Comparison of ENCODE assay signal across 31 cellular contexts in genomic region chr4:7020290-7020689, GRCh38. TPM values are rescaled to one million over a fixed set of nuclear protein-coding genes. Genes with fewer than 3 reads are reported as not detected.
DNase-seq lines count a peak whose midpoint lies in the region; ATAC-seq, FAIRE-seq and TF ChIP-seq lines count a peak whose summit lies in the region.
"Had no signal": no experiment of that assay in that cellular context is flagged by ENCODE, and none has a peak within 500 bp of the region (broad histone marks: within the 10 kb centered on the region; RNA-seq: fewer than 3 reads in every experiment).

No MANE protein-coding gene starts in this region.

- TF ChIP-seq CTCF in K562 (IDR thresholded peaks at IDR 0.05 in 2 of 3, conservative IDR thresholded peaks at IDR 0.05 in 1 of 3; ENCODE audit: insufficient read depth in 2 of 3, low read depth in 1 of 3, low read length in 3 of 3) (no peak), neural progenitor cell (IDR thresholded peaks at IDR 0.05) (no peak)

- peak overlapping the region; percentile 15; the same call in 1 of the 3 replicates for H3K27ac ChIP-seq in K562 (ENCODE audit: extremely low read depth, low read depth, low read length)
- peak overlapping the region; percentile 21 for H3K27ac ChIP-seq in neural progenitor cell
- H3K27ac ChIP-seq: gastrocnemius medialis, GM23248, hepatocyte, skin epidermis, transverse colon had no signal

- H3K36me3 Mint-ChIP-seq in activated CD8-positive, alpha-beta memory T cell treated with anti-CD3 and anti-CD28 coated beads, Interleukin-2, amount 10 ng/mL, durations not matched to agents 7 days and 5 days, result peaks cover 12% of the 10 kb centered on the region
- peaks cover 18% of the 10 kb centered on the region for H3K36me3 Mint-ChIP-seq in neural progenitor cell
- no peaks in the 10 kb centered on the region for H3K36me3 Mint-ChIP-seq in T-helper 17 cell (ENCODE audit: low read depth)

- peaks cover 5% of the 10 kb centered on the region for H3K9me1 ChIP-seq in K562 (ENCODE audit: control insufficient read depth, insufficient read depth, low read length)

- no peak for TF ChIP-seq POLR2A in K562 (conservative IDR thresholded peaks at IDR 0.05)

- intact Hi-C loops in K562 (cut with micrococcal nuclease), result no loop called here

- TF ChIP-seq EP300 in K562 (IDR thresholded peaks at IDR 0.05; ENCODE audit: low read length), result no peak

- H3K4me2 ChIP-seq in K562 (ENCODE audit: insufficient read depth, low read length), result no peak overlapping the region
- peak overlapping the region; percentile 58 for H3K4me2 ChIP-seq in neural progenitor cell
- H3K4me2 ChIP-seq: hepatocyte had no signal

- no peak for ATAC-seq in activated CD8-positive, alpha-beta memory T cell treated with anti-CD3 and anti-CD28 coated beads, Interleukin-2, amount 10 ng/mL, durations not matched to agents 7 days and 5 days
- ATAC-seq in K562 (no peak), T-helper 17 cell (no peak), HG03354 (IDR thresholded peaks at IDR 0.05; ENCODE audit: poor library complexity, severe bottlenecking, unreplicated experiment) (no peak)
- ATAC-seq: gastrocnemius medialis, left lobe of liver had no signal

- H3K27me3 Mint-ChIP-seq in activated CD8-positive, alpha-beta memory T cell treated with anti-CD3 and anti-CD28 coated beads, Interleukin-2, amount 10 ng/mL, durations not matched to agents 7 days and 5 days, result no peaks in the 10 kb centered on the region
- peaks cover 2% of the 10 kb centered on the region for H3K27me3 Mint-ChIP-seq in neural progenitor cell (ENCODE audit: insufficient read depth, low read depth)
- H3K27me3 Mint-ChIP-seq in T-helper 17 cell, result no peaks in the 10 kb centered on the region
- H3K27me3 Mint-ChIP-seq: activated naive CD4-positive, alpha-beta T cell treated with anti-CD3 and anti-CD28 coated beads, Interleukin-2, amount 10 ng/mL, durations not matched to agents 7 days and 5 days; CD4-positive, alpha-beta T cell; naive B cell had no signal

- in situ Hi-C loops in K562 (cut with MboI), result no loop called here

- H3K9ac ChIP-seq in K562 (ENCODE audit: insufficient read depth in 1 of 2, low read depth in 2 of 2, low read length in 2 of 2), result no peak overlapping the region
- no peak overlapping the region for H3K9ac ChIP-seq in neural progenitor cell
- H3K9ac ChIP-seq: GM23248 had no signal

- FAIRE-seq in K562 (lab: Jason Lieb, UNC), result no peak
- FAIRE-seq: endometrium had no signal

- H3K36me3 ChIP-seq in K562 (ENCODE audit: control insufficient read depth, insufficient read depth, low read length) (peaks cover 95% of the 10 kb centered on the region), neural progenitor cell (no peaks in the 10 kb centered on the region)

- no peak overlapping the region for H2AFZ ChIP-seq in K562 (ENCODE audit: low read depth, low read length)
- no peak overlapping the region for H2AFZ ChIP-seq in neural progenitor cell (replicated peaks)
- H2AFZ ChIP-seq: GM23248, hepatocyte had no signal

- H4K20me1 ChIP-seq in K562 (replicated peaks; ENCODE audit: control insufficient read depth, insufficient read depth, low read length) (peaks cover 3% of the 10 kb centered on the region; the same call in 1 of the 2 replicates), neural progenitor cell (ENCODE audit: low read depth) (peaks cover 22% of the 10 kb centered on the region)

- H3K9me3 Mint-ChIP-seq in activated CD8-positive, alpha-beta memory T cell treated with anti-CD3 and anti-CD28 coated beads, Interleukin-2, amount 10 ng/mL, durations not matched to agents 7 days and 5 days (ENCODE audit: low read depth), result no peaks in the 10 kb centered on the region
- H3K9me3 Mint-ChIP-seq in neural progenitor cell, result no peaks in the 10 kb centered on the region
- H3K9me3 Mint-ChIP-seq: activated naive CD4-positive, alpha-beta T cell treated with anti-CD3 and anti-CD28 coated beads, Interleukin-2, amount 10 ng/mL, durations not matched to agents 7 days and 5 days; CD4-positive, alpha-beta T cell; naive B cell; T-helper 2 cell treated with Interferon-gamma antibody and Interleukin-4, amounts not matched to agents 5 μg/mL and 100 μg/mL, for 36 hours had no signal

- POLR2A ChIA-PET in K562 (lab: Yijun Ruan, JAX), result interaction anchor here (0.7 to 1.2 kb wide), 4 partner anchors 11 to 428 kb away, joined by 3 read pairs; no protein-coding TSS in a partner anchor

- no TSS peak for BruUV-seq in K562 (replicated peaks; lab: Mats Ljungman, UMichigan)

- TF ChIP-seq RAD21 in K562 (CRISPR knock-in tag; conservative IDR thresholded peaks at IDR 0.05 in 1 of 2, IDR thresholded peaks at IDR 0.05 in 1 of 2), result no peak

- 0 out of 3 replicates have a peak, but pooled peaks cover 3% of the 10 kb centered on the region for H3K79me2 ChIP-seq in K562 (ENCODE audit: control insufficient read depth, insufficient read depth, low read length)
- H3K79me2 ChIP-seq in neural progenitor cell (ENCODE audit: low read depth), result no peaks in the 10 kb centered on the region

- H3K4me1 ChIP-seq in K562 (replicated peaks in 1 of 2; ENCODE audit: control insufficient read depth in 2 of 2, insufficient read depth in 2 of 2, low read length in 2 of 2) (peaks cover 9 to 23% of the 10 kb centered on the region in 2 experiments; a peak in 4 of 5 replicates), neural progenitor cell (peaks cover 8% of the 10 kb centered on the region)
- H3K4me1 ChIP-seq: gastrocnemius medialis, transverse colon had no signal

- H3K4me3 Mint-ChIP-seq in activated CD8-positive, alpha-beta memory T cell treated with anti-CD3 and anti-CD28 coated beads, Interleukin-2, amount 10 ng/mL, durations not matched to agents 7 days and 5 days, result no peak overlapping the region
- H3K4me3 Mint-ChIP-seq in neural progenitor cell (no peak overlapping the region), T-helper 17 cell (no peak overlapping the region)
- H3K4me3 Mint-ChIP-seq: activated naive CD4-positive, alpha-beta T cell treated with anti-CD3 and anti-CD28 coated beads, Interleukin-2, amount 10 ng/mL, durations not matched to agents 7 days and 5 days; CD4-positive, alpha-beta T cell; naive B cell; T-helper 2 cell treated with Interferon-gamma antibody and Interleukin-4, amounts not matched to agents 5 μg/mL and 100 μg/mL, for 36 hours had no signal

- no peak for DNase-seq in activated CD8-positive, alpha-beta memory T cell treated with anti-CD3 and anti-CD28 coated beads, Interleukin-2, amount 10 ng/mL, durations not matched to agents 7 days and 5 days
- no peak for DNase-seq in activated CD8-positive, alpha-beta memory T cell treated with anti-CD3 and anti-CD28 coated beads, Interleukin-2, amount 50 U/mL, for 48 hours
- DNase-seq in LHCN-M2 (ENCODE audit: low read depth) (peak; percentile 5), K562 (ENCODE audit: extremely low read depth in 1 of 4, low spot score in 3 of 4) (peak in 2 of 4 experiments; percentile 41 to 51), neural progenitor cell (ENCODE audit: low spot score) (peak; percentile 47), T-helper 17 cell (no peak), dermis blood vessel endothelial cell (no peak)
- DNase-seq: 8988T; activated CD4-positive, alpha-beta T cell treated with anti-CD3 and anti-CD28 coated beads for 4 hours; activated naive CD4-positive, alpha-beta T cell treated with anti-CD3 and anti-CD28 coated beads, Interleukin-2, amount 10 ng/mL, durations not matched to agents 7 days and 5 days; activated T-cell treated with anti-CD3 and anti-CD28 coated beads, Interleukin-2, amount 50 U/mL, for 48 hours; anterior cingulate cortex; CD4-positive, alpha-beta T cell; cortex of kidney; DMS 273 treated with DMSO at 0.1 percent for 48 hours; gastrocnemius medialis; GM23248; KG1; naive B cell; NCI-H1436; NCI-H345; NCI-H748 treated with DMSO at 0.1 percent for 48 hours; occipital lobe; stimulated activated CD4-positive, alpha-beta T cell treated with anti-CD3 and anti-CD28 coated beads, Interleukin-2, amount 100 ng/mL, for 24 hours; transverse colon had no signal

- no peak overlapping the region for H3K4me3 ChIP-seq in K562
- H3K4me3 ChIP-seq in neural progenitor cell, result no peak overlapping the region
- H3K4me3 ChIP-seq: gastrocnemius medialis, GM23248, hepatocyte, skin epidermis, transverse colon had no signal

- peaks cover 1% of the 10 kb centered on the region for H3K4me1 Mint-ChIP-seq in activated CD8-positive, alpha-beta memory T cell treated with anti-CD3 and anti-CD28 coated beads, Interleukin-2, amount 10 ng/mL, durations not matched to agents 7 days and 5 days
- H3K4me1 Mint-ChIP-seq in neural progenitor cell (peaks cover 19% of the 10 kb centered on the region), T-helper 17 cell (peaks cover 4% of the 10 kb centered on the region)
- H3K4me1 Mint-ChIP-seq: activated naive CD4-positive, alpha-beta T cell treated with anti-CD3 and anti-CD28 coated beads, Interleukin-2, amount 10 ng/mL, durations not matched to agents 7 days and 5 days had no signal

- H3F3A ChIP-seq in neural progenitor cell (ENCODE audit: low read depth), result no peaks in the 10 kb centered on the region

- H3K9me3 ChIP-seq in K562 (replicated peaks; ENCODE audit: control insufficient read depth, insufficient read depth, low read depth, low read length), result no peaks in the 10 kb centered on the region
- no peaks in the 10 kb centered on the region for H3K9me3 ChIP-seq in neural progenitor cell (ENCODE audit: low read depth)
- H3K9me3 ChIP-seq in T-helper 17 cell (ENCODE audit: control insufficient read depth, low read length, poor library complexity, severe bottlenecking), result no peaks in the 10 kb centered on the region
- H3K9me3 ChIP-seq: gastrocnemius medialis, transverse colon had no signal

- H3K27me3 ChIP-seq in K562 (ENCODE audit: control insufficient read depth in 2 of 2, insufficient read depth in 2 of 2, low read length in 2 of 2) (no peaks in the 10 kb centered on the region), neural progenitor cell (no peaks in the 10 kb centered on the region)
- H3K27me3 ChIP-seq: gastrocnemius medialis, hepatocyte, transverse colon had no signal

- CTCF ChIA-PET in activated CD8-positive, alpha-beta memory T cell treated with anti-CD3 and anti-CD28 coated beads, Interleukin-2, amount 10 ng/mL, durations not matched to agents 7 days and 5 days (lab: Charles Lee), result interaction anchor here (1.9 kb wide), 1 partner anchor 22 kb away, joined by 6 read pairs; a partner anchor contains a TSS
- CTCF ChIA-PET in K562 (lab: Yijun Ruan, JAX; ENCODE audit: low intra/inter-chr PET ratio), result no interaction called here

- 88% methylated on average over 2 of the region's 2 CpGs for WGBS in K562 (ENCODE audit: insufficient coverage, low coverage, missing lambda C conversion rate)

- H3K27ac Mint-ChIP-seq in activated CD8-positive, alpha-beta memory T cell treated with anti-CD3 and anti-CD28 coated beads, Interleukin-2, amount 10 ng/mL, durations not matched to agents 7 days and 5 days, result peak overlapping the region; percentile 53
- H3K27ac Mint-ChIP-seq in neural progenitor cell (no peak overlapping the region), T-helper 17 cell (no peak overlapping the region)
- H3K27ac Mint-ChIP-seq: CD4-positive, alpha-beta T cell; naive B cell; T-helper 2 cell treated with Interferon-gamma antibody and Interleukin-4, amounts not matched to agents 5 μg/mL and 100 μg/mL, for 36 hours had no signal

RNA-seq across cellular contexts. Expression of gene TADA2B, which starts 22.9 kb away (rescaled TPM):
- total RNA-seq in activated CD8-positive, alpha-beta memory T cell treated with anti-CD3 and anti-CD28 coated beads, Interleukin-2, amount 10 ng/mL, durations not matched to agents 7 days and 5 days, result 10 to 100 TPM; 16.9 to 21.4 TPM
- total RNA-seq in LHCN-M2 (2014; rRNA removed) (14.0 and 14.5 TPM in 2 replicates), K562 (2014; rRNA removed) (8.6 and 11.5 TPM in 2 replicates), K562 (2014; rRNA removed; fragmentation: Illumina TruSeq; extraction: Trizol) (6.3 and 7.5 TPM in 2 replicates), K562 (2015; rRNA removed; fragmentation: Illumina TruSeq; extraction: Trizol) (10.4 and 10.9 TPM in 2 replicates), K562 (2021) (11.9 and 12.2 TPM in 2 replicates), neural progenitor cell (ENCODE audit: low replicate concordance) (10.6 and 12.6 TPM in 2 replicates), T-helper 17 cell (10 to 100 TPM; 31.8 to 40.9 TPM), dermis blood vessel endothelial cell (10.4 and 13.3 TPM in 2 replicates)
- 9.0 TPM for polyA plus RNA-seq in LHCN-M2 (2012)
- total RNA-seq in K562 (2011; cell fraction: chromatin; rRNA removed; ENCODE audit: low replicate concordance), result 12.9 and 18.0 TPM in 2 replicates
- total RNA-seq in K562 (2011; cell fraction: nucleolus; rRNA removed), result 10.0 and 11.0 TPM in 2 replicates
- 11.2 and 11.5 TPM in 2 replicates for total RNA-seq in K562 (2011; cell fraction: nucleoplasm; rRNA removed)
- polyA plus RNA-seq in K562 (2011; rRNA removed) (3.8 and 4.2 TPM in 2 replicates), K562 (2014; fragmentation: Illumina TruSeq; extraction: Trizol) (9.2 and 11.8 TPM in 2 replicates), K562 (2014; fragmentation: Nextera tagmentation; extraction: Ambion mirVana) (under 1 TPM; 0.55 to 0.81 TPM), K562 (2014; rRNA removed) (7.4 and 7.7 TPM in 2 replicates)
- polyA plus RNA-seq in K562 (2011; cell fraction: cytosol; rRNA removed), result 4.6 and 5.4 TPM in 2 replicates
- polyA plus RNA-seq in K562 (2011; cell fraction: nucleus; rRNA removed), result 4.7 and 8.2 TPM in 2 replicates
- polyA plus RNA-seq in K562 (2012), result 10.8 and 12.4 TPM in 2 replicates
- 4.9 and 5.9 TPM in 2 replicates for polyA minus RNA-seq in K562 (2011; rRNA and poly(A)+ RNA removed)
- polyA minus RNA-seq in K562 (2011; cell fraction: cytosol; rRNA and poly(A)+ RNA removed), result 5.5 and 5.6 TPM in 2 replicates
- polyA minus RNA-seq in K562 (2011; cell fraction: nucleus; rRNA and poly(A)+ RNA removed), result 3.8 and 6.1 TPM in 2 replicates

RNA-seq across cellular contexts. Expression of gene GRPEL1, which starts 47.6 kb away (rescaled TPM):
- 10 to 100 TPM; 40.0 to 59.9 TPM for total RNA-seq in activated CD8-positive, alpha-beta memory T cell treated with anti-CD3 and anti-CD28 coated beads, Interleukin-2, amount 10 ng/mL, durations not matched to agents 7 days and 5 days
- 40.2 and 56.1 TPM in 2 replicates for total RNA-seq in LHCN-M2 (2014; rRNA removed)
- 53.4 TPM for polyA plus RNA-seq in LHCN-M2 (2012)
- total RNA-seq in K562 (2011; cell fraction: chromatin; rRNA removed; ENCODE audit: low replicate concordance), result 36.2 and 43.9 TPM in 2 replicates
- 32.4 and 37.0 TPM in 2 replicates for total RNA-seq in K562 (2011; cell fraction: nucleolus; rRNA removed)
- total RNA-seq in K562 (2011; cell fraction: nucleoplasm; rRNA removed), result 41.4 and 49.8 TPM in 2 replicates
- 72.5 and 99.5 TPM in 2 replicates for total RNA-seq in K562 (2014; rRNA removed)
- total RNA-seq in K562 (2014; rRNA removed; fragmentation: Illumina TruSeq; extraction: Trizol), result 86.6 and 90.2 TPM in 2 replicates
- 77.4 and 84.4 TPM in 2 replicates for total RNA-seq in K562 (2015; rRNA removed; fragmentation: Illumina TruSeq; extraction: Trizol)
- 59.7 and 63.7 TPM in 2 replicates for total RNA-seq in K562 (2021)
- 34.9 and 43.4 TPM in 2 replicates for polyA plus RNA-seq in K562 (2011; rRNA removed)
- 16.6 and 26.2 TPM in 2 replicates for polyA plus RNA-seq in K562 (2011; cell fraction: cytosol; rRNA removed)
- 16.0 and 19.8 TPM in 2 replicates for polyA plus RNA-seq in K562 (2011; cell fraction: nucleus; rRNA removed)
- 23.4 and 48.5 TPM in 2 replicates for polyA plus RNA-seq in K562 (2012)
- 87.3 and 88.7 TPM in 2 replicates for polyA plus RNA-seq in K562 (2014; fragmentation: Illumina TruSeq; extraction: Trizol)
- polyA plus RNA-seq in K562 (2014; fragmentation: Nextera tagmentation; extraction: Ambion mirVana), result 100 to 1,000 TPM; 125 to 192 TPM
- polyA plus RNA-seq in K562 (2014; rRNA removed), result 64.3 and 65.9 TPM in 2 replicates
- 59.1 and 61.5 TPM in 2 replicates for polyA minus RNA-seq in K562 (2011; rRNA and poly(A)+ RNA removed)
- polyA minus RNA-seq in K562 (2011; cell fraction: cytosol; rRNA and poly(A)+ RNA removed), result 21.3 and 24.2 TPM in 2 replicates
- 18.3 and 25.0 TPM in 2 replicates for polyA minus RNA-seq in K562 (2011; cell fraction: nucleus; rRNA and poly(A)+ RNA removed)
- 13.7 and 21.0 TPM in 2 replicates for total RNA-seq in neural progenitor cell (ENCODE audit: low replicate concordance)
- 10 to 100 TPM; 45.8 to 47.1 TPM for total RNA-seq in T-helper 17 cell
- total RNA-seq in dermis blood vessel endothelial cell, result 32.3 and 52.4 TPM in 2 replicates

Comparison
In these comparisons a context has a peak if more than half of its experiments do, and no peak if none do; other contexts are left out.
1. DNase-seq: peak in LHCN-M2 (single experiment) and neural progenitor cell (single experiment); none in activated CD8-positive, alpha-beta memory T cell treated with anti-CD3 and anti-CD28 coated beads, Interleukin-2, amount 10 ng/mL, durations not matched to agents 7 days and 5 days (single experiment), activated CD8-positive, alpha-beta memory T cell treated with anti-CD3 and anti-CD28 coated beads, Interleukin-2, amount 50 U/mL, for 48 hours (single experiment), T-helper 17 cell (0 of 3) and dermis blood vessel endothelial cell (single experiment).